ENCODE assay signal across 14 cellular contexts in genomic region chr1:201536542-201536941, GRCh38. TPM values are rescaled to one million over a fixed set of nuclear protein-coding genes. Genes with fewer than 3 reads are reported as not detected.
A peak's percentile ranks its signal among the peaks of the same experiment; 100 is the strongest.
DNase-seq lines count a peak whose midpoint lies in the region; ATAC-seq, FAIRE-seq and TF ChIP-seq lines count a peak whose summit lies in the region.
"Had no signal": no experiment of that assay in that cellular context is flagged by ENCODE, and none has a peak within 500 bp of the region (broad histone marks: within the 10 kb centered on the region; RNA-seq: fewer than 3 reads in every experiment).

No MANE protein-coding gene starts in this region.

- H3K4me1 ChIP-seq in spleen: peaks cover 11 to 80% (median 60%) of the 10 kb centered on the region in 6 donors

- DNase-seq in SIG-M5 treated with dmso at 0.1 percent for 504 hours (lab: John Stamatoyannopoulos, UW; ENCODE audit: unreplicated experiment): peak; percentile 9
- DNase-seq in SIG-M5 (lab: John Stamatoyannopoulos, UW): no peak
- peak; percentile 66 for DNase-seq in choroid plexus epithelial cell (ENCODE audit: low read depth)
- peak; percentile 79 to 94 for DNase-seq in lower leg skin (ENCODE audit: low spot score in 2 of 2)
- DNase-seq in urothelium cell line (ENCODE audit: low spot score): peak; percentile 56
- DNase-seq in spleen: no peak
- DNase-seq: AML-193; endodermal cell; stimulated activated CD8-positive, alpha-beta memory T cell treated with anti-CD3 and anti-CD28 coated beads, Interleukin-4, amount 100 ng/mL, for 48 hours had no signal

- FAIRE-seq in urothelium cell line (lab: Jason Lieb, UNC): no peak
- FAIRE-seq: GM12892, K562 had no signal

- H3K36me3 ChIP-seq in spleen: peaks cover 0 to 10% (median 0%) of the 10 kb centered on the region in 6 donors
- H3K36me3 ChIP-seq: neutrophil had no signal

- H3K27me3 ChIP-seq in spleen (replicated peaks in 1 of 7): peaks cover 0 to 55% (median 24%) of the 10 kb centered on the region in 7 donors

- no peaks in the 10 kb centered on the region for H3K9me3 ChIP-seq in spleen
- H3K9me3 ChIP-seq: neutrophil had no signal

- intact Hi-C loops in lower leg skin (cut with DNase I; ENCODE audit: low total_unique reads): no loop called here
- intact Hi-C loops in spleen (cut with DNase I; ENCODE audit: low total_unique reads): no loop called here

- no peak for ATAC-seq in HG03196 (IDR thresholded peaks at IDR 0.05; ENCODE audit: unreplicated experiment)
- ATAC-seq in HG02973 (IDR thresholded peaks at IDR 0.05; ENCODE audit: unreplicated experiment): no peak
- ATAC-seq: K562 had no signal

- H3K27ac ChIP-seq in spleen: peak overlapping the region in 4 of 8 donors; percentile 48 to 82 (median 53)
- H3K27ac ChIP-seq: neutrophil had no signal

- H3K4me3 ChIP-seq in choroid plexus epithelial cell (ENCODE audit: low read depth, low read length) (no peak overlapping the region), lower leg skin (ENCODE audit: low read depth, poor library complexity, severe bottlenecking) (no peak overlapping the region), spleen (no peak overlapping the region)
- H3K4me3 ChIP-seq: K562 had no signal

- 51 to 60% methylated on average over 4 of the region's 4 CpGs for WGBS in lower leg skin, 2 donors
- 74 to 82% (median 78%) methylated on average over 4 of the region's 4 CpGs for WGBS in spleen, 5 donors

- TF ChIP-seq POLR2A in lower leg skin (IDR thresholded peaks at IDR 0.05) (no peak), spleen (IDR thresholded peaks at IDR 0.05) (no peak)

- TF ChIP-seq CTCF in choroid plexus epithelial cell (conservative IDR thresholded peaks at IDR 0.05; ENCODE audit: low read depth, low read length): no peak
- no peak for TF ChIP-seq CTCF in lower leg skin (IDR thresholded peaks at IDR 0.05)
- TF ChIP-seq CTCF in spleen (IDR thresholded peaks at IDR 0.05 in 8 of 11, conservative IDR thresholded peaks at IDR 0.05 in 3 of 11): no peak

RNA-seq across cellular contexts. Expression of gene NAV1, which starts 2.4 kb away (rescaled TPM):
- total RNA-seq in lower leg skin (10 to 100 TPM; 12.1 to 34.2 (median 19.2) TPM), spleen (10 to 100 TPM; 15.7 to 37.2 (median 27.4) TPM)
- 1 to 10 TPM; 1.1 to 3.5 (median 1.2) TPM for polyA plus RNA-seq in spleen

RNA-seq across cellular contexts. Expression of gene CSRP1, which starts 29.6 kb away (rescaled TPM):
- total RNA-seq in lower leg skin (100 to 1,000 TPM; 310 to 627 (median 401) TPM), spleen (100 to 1,000 TPM; 115 to 360 (median 188) TPM)
- polyA plus RNA-seq in spleen: 100 to 1,000 TPM in 2 of 3 donors, 10 to 100 TPM in 1; 67.1 to 180 (median 108) TPM

Comparison
In these comparisons a context has a peak if more than half of its experiments do, and no peak if none do; other contexts are left out.
1. DNase-seq: peak in SIG-M5 treated with dmso at 0.1 percent for 504 hours (single experiment), choroid plexus epithelial cell (single experiment), lower leg skin (2 of 2) and urothelium cell line (single experiment); none in SIG-M5 (single experiment) and spleen (single experiment).